Comparison of ENCODE assay signal across 8 cellular contexts in the genomic region with DNA sequence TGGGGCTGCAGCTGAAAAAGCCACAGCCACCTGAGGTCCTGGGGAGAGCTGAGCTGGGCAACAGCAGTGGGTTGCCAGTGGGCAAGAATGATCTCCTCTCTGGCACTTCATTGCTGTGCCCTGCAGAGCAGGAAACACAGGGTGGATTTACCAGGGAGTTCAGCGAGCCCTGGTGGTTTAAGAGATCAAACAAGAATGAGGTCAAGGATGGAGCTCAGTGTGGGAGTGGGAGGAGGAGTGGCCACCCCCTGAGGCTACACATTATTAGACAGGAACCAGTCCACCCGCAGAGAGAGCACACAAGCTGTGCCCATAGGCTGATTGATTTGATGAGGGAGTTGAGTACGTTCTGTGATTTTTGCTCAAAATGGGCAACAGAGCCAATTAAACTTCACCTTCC. TPM values are rescaled to one million over a fixed set of nuclear protein-coding genes. Genes with fewer than 3 reads are reported as not detected.
"Had no signal": no experiment of that assay in that cellular context is flagged by ENCODE, and none has a peak within 500 bp of the region (broad histone marks: within the 10 kb centered on the region; RNA-seq: fewer than 3 reads in every experiment).

No MANE protein-coding gene starts in this region.

- H3K27ac Mint-ChIP-seq: IgD-negative memory B cell had no signal

- H3K9ac ChIP-seq: GM23248 had no signal

- H3K9me3 Mint-ChIP-seq: IgD-negative memory B cell had no signal

- H3K36me3 Mint-ChIP-seq: IgD-negative memory B cell had no signal

- H3K36me3 ChIP-seq: HAP-1 had no signal

- H3K4me3 Mint-ChIP-seq: IgD-negative memory B cell had no signal

- H3K27ac ChIP-seq: GM23248, HL-60 had no signal

- ATAC-seq: HCT116, HepG2 had no signal

- H3K4me1 Mint-ChIP-seq: IgD-negative memory B cell had no signal

- H2AFZ ChIP-seq: GM23248 had no signal

- H3K4me1 ChIP-seq: HAP-1 had no signal

- H3K4me3 ChIP-seq: GM23248, HAP-1 had no signal

- H3K9me3 ChIP-seq: HAP-1 had no signal

- DNase-seq: GM23248, GOT3, H7 had no signal

RNA-seq across cellular contexts. Expression of gene FRMPD3, which starts 47.3 kb away (rescaled TPM):
- total RNA-seq: GM23248, HepG2 had no signal
